ENCODE assay signal across 8 cellular contexts in genomic region chr12:5871741-5872140, GRCh38.
"Had no signal": no experiment of that assay in that cellular context is flagged by ENCODE, and none has a peak within 500 bp of the region (broad histone marks: within the 10 kb centered on the region; RNA-seq: fewer than 3 reads in every experiment).

No MANE protein-coding gene starts in this region.

- H3K9me3 Mint-ChIP-seq: HFFc6, IgD-negative memory B cell had no signal

- DNase-seq: GM23248, GOT3, H7, HFFc6 had no signal

- H3K27ac Mint-ChIP-seq: HFFc6 had no signal

- H3K9me3 ChIP-seq: HAP-1 had no signal

- H3K4me1 ChIP-seq: HAP-1 had no signal

- ATAC-seq: HepG2 had no signal

- H3K4me3 ChIP-seq: GM23248, HAP-1 had no signal

- H3K27me3 Mint-ChIP-seq: IgD-negative memory B cell had no signal

- H3K36me3 ChIP-seq: HAP-1 had no signal

- H3K27ac ChIP-seq: GM23248, HL-60 had no signal

- H3K4me3 Mint-ChIP-seq: HFFc6, IgD-negative memory B cell had no signal

- H3K36me3 Mint-ChIP-seq: IgD-negative memory B cell had no signal
